Comparison of ENCODE assay signal across 2 cellular contexts in genomic region chr9:242461-243080, GRCh38.
TF ChIP-seq lines count a peak whose summit lies in the region.

No MANE protein-coding gene starts in this region.

TF ChIP-seq in GM12878, 131 proteins besides CTCF, POLR2A, EP300 and RAD21 (continued from another document):
- TF ChIP-seq, protein P1, sequence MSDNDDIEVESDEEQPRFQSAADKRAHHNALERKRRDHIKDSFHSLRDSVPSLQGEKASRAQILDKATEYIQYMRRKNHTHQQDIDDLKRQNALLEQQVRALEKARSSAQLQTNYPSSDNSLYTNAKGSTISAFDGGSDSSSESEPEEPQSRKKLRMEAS (IDR thresholded peaks at IDR 0.05; ENCODE audit: low read depth, low read length) = no peak
- no peak for TF ChIP-seq MEF2B (IDR thresholded peaks at IDR 0.05; ENCODE audit: partially characterized antibody, poor library complexity, severe bottlenecking)
- TF ChIP-seq FOXM1 (IDR thresholded peaks at IDR 0.05; ENCODE audit: low read depth, low read length) = no peak
- no peak for TF ChIP-seq SMAD5 (IDR thresholded peaks at IDR 0.05; ENCODE audit: low read depth)
TF ChIP-seq in GM12878: peak in this region for 0.

TF ChIP-seq in SK-N-SH treated with all-trans-retinoic acid at 6 μM for 48 hours, 23 proteins besides CTCF, POLR2A, EP300 and RAD21 (continued from another document):
- no peak for TF ChIP-seq CSDC2 (CRISPR knock-in tag; IDR thresholded peaks at IDR 0.05)
- no peak for TF ChIP-seq CSRNP3 (CRISPR knock-in tag; IDR thresholded peaks at IDR 0.05)
- no peak for TF ChIP-seq ZNF70 (CRISPR knock-in tag; IDR thresholded peaks at IDR 0.05)
- no peak for TF ChIP-seq ZNF565 (CRISPR knock-in tag; conservative IDR thresholded peaks at IDR 0.05; ENCODE audit: low read depth)
- TF ChIP-seq SNAI2 (CRISPR knock-in tag; IDR thresholded peaks at IDR 0.05) = no peak
- no peak for TF ChIP-seq RARB (CRISPR knock-in tag; IDR thresholded peaks at IDR 0.05)
- TF ChIP-seq, protein P2, sequence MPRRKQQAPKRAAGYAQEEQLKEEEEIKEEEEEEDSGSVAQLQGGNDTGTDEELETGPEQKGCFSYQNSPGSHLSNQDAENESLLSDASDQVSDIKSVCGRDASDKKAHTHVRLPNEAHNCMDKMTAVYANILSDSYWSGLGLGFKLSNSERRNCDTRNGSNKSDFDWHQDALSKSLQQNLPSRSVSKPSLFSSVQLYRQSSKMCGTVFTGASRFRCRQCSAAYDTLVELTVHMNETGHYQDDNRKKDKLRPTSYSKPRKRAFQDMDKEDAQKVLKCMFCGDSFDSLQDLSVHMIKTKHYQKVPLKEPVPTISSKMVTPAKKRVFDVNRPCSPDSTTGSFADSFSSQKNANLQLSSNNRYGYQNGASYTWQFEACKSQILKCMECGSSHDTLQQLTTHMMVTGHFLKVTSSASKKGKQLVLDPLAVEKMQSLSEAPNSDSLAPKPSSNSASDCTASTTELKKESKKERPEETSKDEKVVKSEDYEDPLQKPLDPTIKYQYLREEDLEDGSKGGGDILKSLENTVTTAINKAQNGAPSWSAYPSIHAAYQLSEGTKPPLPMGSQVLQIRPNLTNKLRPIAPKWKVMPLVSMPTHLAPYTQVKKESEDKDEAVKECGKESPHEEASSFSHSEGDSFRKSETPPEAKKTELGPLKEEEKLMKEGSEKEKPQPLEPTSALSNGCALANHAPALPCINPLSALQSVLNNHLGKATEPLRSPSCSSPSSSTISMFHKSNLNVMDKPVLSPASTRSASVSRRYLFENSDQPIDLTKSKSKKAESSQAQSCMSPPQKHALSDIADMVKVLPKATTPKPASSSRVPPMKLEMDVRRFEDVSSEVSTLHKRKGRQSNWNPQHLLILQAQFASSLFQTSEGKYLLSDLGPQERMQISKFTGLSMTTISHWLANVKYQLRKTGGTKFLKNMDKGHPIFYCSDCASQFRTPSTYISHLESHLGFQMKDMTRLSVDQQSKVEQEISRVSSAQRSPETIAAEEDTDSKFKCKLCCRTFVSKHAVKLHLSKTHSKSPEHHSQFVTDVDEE (CRISPR knock-in tag; IDR thresholded peaks at IDR 0.05) = no peak
- TF ChIP-seq ZNF8 (CRISPR knock-in tag; IDR thresholded peaks at IDR 0.05) = no peak
- no peak for TF ChIP-seq TCF4 (CRISPR knock-in tag; IDR thresholded peaks at IDR 0.05; ENCODE audit: borderline replicate concordance)
- TF ChIP-seq ARNTL (CRISPR knock-in tag; IDR thresholded peaks at IDR 0.05; ENCODE audit: borderline replicate concordance, low read depth) = no peak
- no peak for TF ChIP-seq ZFP3 (CRISPR knock-in tag; IDR thresholded peaks at IDR 0.05)
- TF ChIP-seq, protein P3, sequence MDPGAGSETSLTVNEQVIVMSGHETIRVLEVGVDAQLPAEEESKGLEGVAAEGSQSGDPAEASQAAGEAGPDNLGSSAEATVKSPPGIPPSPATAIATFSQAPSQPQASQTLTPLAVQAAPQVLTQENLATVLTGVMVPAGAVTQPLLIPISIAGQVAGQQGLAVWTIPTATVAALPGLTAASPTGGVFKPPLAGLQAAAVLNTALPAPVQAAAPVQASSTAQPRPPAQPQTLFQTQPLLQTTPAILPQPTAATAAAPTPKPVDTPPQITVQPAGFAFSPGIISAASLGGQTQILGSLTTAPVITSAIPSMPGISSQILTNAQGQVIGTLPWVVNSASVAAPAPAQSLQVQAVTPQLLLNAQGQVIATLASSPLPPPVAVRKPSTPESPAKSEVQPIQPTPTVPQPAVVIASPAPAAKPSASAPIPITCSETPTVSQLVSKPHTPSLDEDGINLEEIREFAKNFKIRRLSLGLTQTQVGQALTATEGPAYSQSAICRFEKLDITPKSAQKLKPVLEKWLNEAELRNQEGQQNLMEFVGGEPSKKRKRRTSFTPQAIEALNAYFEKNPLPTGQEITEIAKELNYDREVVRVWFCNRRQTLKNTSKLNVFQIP (CRISPR knock-in tag; IDR thresholded peaks at IDR 0.05; ENCODE audit: borderline replicate concordance, low read depth) = no peak
- TF ChIP-seq, protein P4, sequence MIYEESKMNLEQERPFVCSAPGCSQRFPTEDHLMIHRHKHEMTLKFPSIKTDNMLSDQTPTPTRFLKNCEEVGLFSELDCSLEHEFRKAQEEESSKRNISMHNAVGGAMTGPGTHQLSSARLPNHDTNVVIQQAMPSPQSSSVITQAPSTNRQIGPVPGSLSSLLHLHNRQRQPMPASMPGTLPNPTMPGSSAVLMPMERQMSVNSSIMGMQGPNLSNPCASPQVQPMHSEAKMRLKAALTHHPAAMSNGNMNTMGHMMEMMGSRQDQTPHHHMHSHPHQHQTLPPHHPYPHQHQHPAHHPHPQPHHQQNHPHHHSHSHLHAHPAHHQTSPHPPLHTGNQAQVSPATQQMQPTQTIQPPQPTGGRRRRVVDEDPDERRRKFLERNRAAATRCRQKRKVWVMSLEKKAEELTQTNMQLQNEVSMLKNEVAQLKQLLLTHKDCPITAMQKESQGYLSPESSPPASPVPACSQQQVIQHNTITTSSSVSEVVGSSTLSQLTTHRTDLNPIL (CRISPR knock-in tag; IDR thresholded peaks at IDR 0.05; ENCODE audit: low read depth) = no peak
- TF ChIP-seq GLIS3 (CRISPR knock-in tag; IDR thresholded peaks at IDR 0.05) = no peak
